8 cellular contexts compared by ENCODE assay signal in the genomic region with DNA sequence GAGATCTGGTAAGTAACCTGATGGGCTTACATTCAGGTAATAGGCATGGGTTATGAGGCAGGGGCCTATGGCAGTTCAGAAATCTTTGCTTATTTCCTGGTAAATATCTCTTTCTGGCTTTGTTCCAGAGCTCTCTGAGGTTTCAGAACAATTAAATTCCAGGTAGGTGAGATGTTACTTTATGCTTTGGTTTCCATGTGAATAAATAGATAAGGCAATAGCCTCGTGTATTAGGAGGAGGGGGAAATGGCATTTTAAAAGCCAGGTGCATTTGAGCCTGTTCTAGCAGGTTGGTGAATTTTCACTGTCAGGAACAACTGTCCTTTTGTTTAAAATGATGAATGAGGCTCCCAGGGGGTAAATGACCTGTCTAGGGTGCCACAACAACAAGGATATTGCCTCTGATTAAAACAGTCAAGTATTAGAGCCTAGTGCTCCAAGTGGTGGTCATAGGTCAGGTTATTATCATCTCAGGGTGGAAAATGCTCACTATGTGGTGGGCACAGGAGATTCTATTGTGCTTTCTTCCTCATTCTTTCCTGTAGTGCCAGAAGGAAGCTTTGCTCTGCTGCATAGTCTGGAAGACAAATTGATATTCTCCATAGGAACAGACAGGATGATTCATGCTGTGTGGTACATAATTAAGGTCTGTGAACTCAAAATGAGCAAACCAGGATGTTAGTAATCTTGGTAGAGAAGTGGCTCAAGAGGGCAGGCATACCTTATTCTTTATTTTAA.
DNase-seq lines count a peak whose midpoint lies in the region; ATAC-seq and TF ChIP-seq lines count a peak whose summit lies in the region.

No MANE protein-coding gene starts in this region.

- TF ChIP-seq CTCF in adrenal gland (IDR thresholded peaks at IDR 0.05) (no peak), left ventricle myocardium inferior (IDR thresholded peaks at IDR 0.05; ENCODE audit: borderline replicate concordance) (no peak)

- TF ChIP-seq POLR2A in adrenal gland (IDR thresholded peaks at IDR 0.05), result no peak

- intact Hi-C loops in adrenal gland (cut with DNase I), result no loop called here
- intact Hi-C loops in left ventricle myocardium inferior (cut with micrococcal nuclease), result no loop called here

- H3K4me1 ChIP-seq in adrenal gland (replicated peaks in 1 of 2) (no peaks in the 10 kb centered on the region), left ventricle myocardium inferior (peaks cover 14% of the 10 kb centered on the region)

- H3K9me3 Mint-ChIP-seq in activated naive CD8-positive, alpha-beta T cell treated with anti-CD3 and anti-CD28 coated beads for 36 hours, result peaks cover 1% of the 10 kb centered on the region

- no peak overlapping the region for H3K4me3 ChIP-seq in adrenal gland
- H3K4me3 ChIP-seq in left ventricle myocardium inferior, result no peak overlapping the region

- H3K27me3 ChIP-seq in adrenal gland (no peaks in the 10 kb centered on the region), left ventricle myocardium inferior (ENCODE audit: low read depth) (no peaks in the 10 kb centered on the region)

- no peak overlapping the region for H3K27ac ChIP-seq in adrenal gland
- no peak overlapping the region for H3K27ac ChIP-seq in left ventricle myocardium inferior (replicated peaks)

- H3K27me3 Mint-ChIP-seq in activated naive CD8-positive, alpha-beta T cell treated with anti-CD3 and anti-CD28 coated beads for 36 hours, result no peaks in the 10 kb centered on the region

- ATAC-seq in left lobe of liver, result peak; percentile 26
- ATAC-seq in GM21825 (IDR thresholded peaks at IDR 0.05; ENCODE audit: unreplicated experiment), result no peak

- no peaks in the 10 kb centered on the region for H3K36me3 Mint-ChIP-seq in activated naive CD8-positive, alpha-beta T cell treated with anti-CD3 and anti-CD28 coated beads for 36 hours

- H3K9me3 ChIP-seq in adrenal gland (replicated peaks in 1 of 3) (no peaks in the 10 kb centered on the region), left ventricle myocardium inferior (replicated peaks) (no peaks in the 10 kb centered on the region)

- no peak overlapping the region for H3K4me3 Mint-ChIP-seq in activated naive CD8-positive, alpha-beta T cell treated with anti-CD3 and anti-CD28 coated beads for 36 hours

- WGBS in adrenal gland, 4 donors, result 54 to 82% (median 59%) methylated on average over 1 of the region's 1 CpG

- H3K36me3 ChIP-seq in adrenal gland (replicated peaks in 1 of 2) (no peaks in the 10 kb centered on the region), left ventricle myocardium inferior (no peaks in the 10 kb centered on the region)

- H3K27ac Mint-ChIP-seq in activated naive CD8-positive, alpha-beta T cell treated with anti-CD3 and anti-CD28 coated beads for 36 hours, result peak overlapping the region; percentile 7

- H3K4me1 Mint-ChIP-seq in activated naive CD8-positive, alpha-beta T cell treated with anti-CD3 and anti-CD28 coated beads for 36 hours, result peaks cover 23% of the 10 kb centered on the region

- peak; percentile 85 for DNase-seq in DMS53 (lab: John Stamatoyannopoulos, UW)
- DNase-seq in NCI-H1417 treated with DMSO at 0.1 percent for 48 hours (lab: John Stamatoyannopoulos, UW), result peak; percentile 96
- no peak for DNase-seq in activated naive CD8-positive, alpha-beta T cell treated with anti-CD3 and anti-CD28 coated beads for 36 hours
- DNase-seq in left lobe of liver (ENCODE audit: low spot score), result no peak
- DNase-seq in adrenal gland, result no peak
- DNase-seq in left ventricle myocardium inferior, result no peak
- DNase-seq in activated CD4-positive, alpha-beta T cell treated with anti-CD3 and anti-CD28 coated beads, Interleukin-2, amount 50 U/mL, for 1 hour, result no peak

Comparison
In these comparisons a context has a peak if more than half of its experiments do, and no peak if none do; other contexts are left out.
1. DNase-seq: peak in DMS53 (single experiment) and NCI-H1417 treated with DMSO at 0.1 percent for 48 hours (single experiment); none in activated naive CD8-positive, alpha-beta T cell treated with anti-CD3 and anti-CD28 coated beads for 36 hours (single experiment), left lobe of liver (single experiment), adrenal gland (0 of 7), left ventricle myocardium inferior (single experiment) and activated CD4-positive, alpha-beta T cell treated with anti-CD3 and anti-CD28 coated beads, Interleukin-2, amount 50 U/mL, for 1 hour (single experiment).